1 cellular context compared by ENCODE assay signal in genomic region chr17:64320613-64321553, GRCh38.
TF ChIP-seq lines count a peak whose summit lies in the region.

No MANE protein-coding gene starts in this region.

TF ChIP-seq in K562, 482 proteins besides CTCF, POLR2A, EP300 and RAD21 (continued from another document and continues in another):
- TF ChIP-seq, protein P1, sequence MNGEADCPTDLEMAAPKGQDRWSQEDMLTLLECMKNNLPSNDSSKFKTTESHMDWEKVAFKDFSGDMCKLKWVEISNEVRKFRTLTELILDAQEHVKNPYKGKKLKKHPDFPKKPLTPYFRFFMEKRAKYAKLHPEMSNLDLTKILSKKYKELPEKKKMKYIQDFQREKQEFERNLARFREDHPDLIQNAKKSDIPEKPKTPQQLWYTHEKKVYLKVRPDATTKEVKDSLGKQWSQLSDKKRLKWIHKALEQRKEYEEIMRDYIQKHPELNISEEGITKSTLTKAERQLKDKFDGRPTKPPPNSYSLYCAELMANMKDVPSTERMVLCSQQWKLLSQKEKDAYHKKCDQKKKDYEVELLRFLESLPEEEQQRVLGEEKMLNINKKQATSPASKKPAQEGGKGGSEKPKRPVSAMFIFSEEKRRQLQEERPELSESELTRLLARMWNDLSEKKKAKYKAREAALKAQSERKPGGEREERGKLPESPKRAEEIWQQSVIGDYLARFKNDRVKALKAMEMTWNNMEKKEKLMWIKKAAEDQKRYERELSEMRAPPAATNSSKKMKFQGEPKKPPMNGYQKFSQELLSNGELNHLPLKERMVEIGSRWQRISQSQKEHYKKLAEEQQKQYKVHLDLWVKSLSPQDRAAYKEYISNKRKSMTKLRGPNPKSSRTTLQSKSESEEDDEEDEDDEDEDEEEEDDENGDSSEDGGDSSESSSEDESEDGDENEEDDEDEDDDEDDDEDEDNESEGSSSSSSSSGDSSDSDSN (IDR thresholded peaks at IDR 0.05; ENCODE audit: borderline replicate concordance in 1 of 2, low read depth in 2 of 2, low read length in 2 of 2), result no peak
- no peak for TF ChIP-seq CREBBP (IDR thresholded peaks at IDR 0.05; ENCODE audit: low read depth, low read length)
- TF ChIP-seq ZNF655 (CRISPR knock-in tag; IDR thresholded peaks at IDR 0.05), result no peak
- TF ChIP-seq, protein P2, sequence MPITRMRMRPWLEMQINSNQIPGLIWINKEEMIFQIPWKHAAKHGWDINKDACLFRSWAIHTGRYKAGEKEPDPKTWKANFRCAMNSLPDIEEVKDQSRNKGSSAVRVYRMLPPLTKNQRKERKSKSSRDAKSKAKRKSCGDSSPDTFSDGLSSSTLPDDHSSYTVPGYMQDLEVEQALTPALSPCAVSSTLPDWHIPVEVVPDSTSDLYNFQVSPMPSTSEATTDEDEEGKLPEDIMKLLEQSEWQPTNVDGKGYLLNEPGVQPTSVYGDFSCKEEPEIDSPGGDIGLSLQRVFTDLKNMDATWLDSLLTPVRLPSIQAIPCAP (CRISPR knock-in tag; IDR thresholded peaks at IDR 0.05; ENCODE audit: borderline replicate concordance), result no peak
- TF ChIP-seq SAFB (IDR thresholded peaks at IDR 0.05; ENCODE audit: borderline replicate concordance, low read depth, low read length), result no peak
- no peak for TF ChIP-seq ZNF253 (CRISPR knock-in tag; conservative IDR thresholded peaks at IDR 0.05)
- no peak for TF ChIP-seq ETV6 (IDR thresholded peaks at IDR 0.05; ENCODE audit: borderline replicate concordance in 1 of 2, low read depth in 2 of 2, low read length in 1 of 2)
- TF ChIP-seq ETV6 (CRISPR knock-in tag; IDR thresholded peaks at IDR 0.05; ENCODE audit: borderline replicate concordance), result no peak
- no peak for TF ChIP-seq TCFL5 (CRISPR knock-in tag; conservative IDR thresholded peaks at IDR 0.05)
- no peak for TF ChIP-seq ZNF134 (CRISPR knock-in tag; conservative IDR thresholded peaks at IDR 0.05)
- TF ChIP-seq, protein P3, sequence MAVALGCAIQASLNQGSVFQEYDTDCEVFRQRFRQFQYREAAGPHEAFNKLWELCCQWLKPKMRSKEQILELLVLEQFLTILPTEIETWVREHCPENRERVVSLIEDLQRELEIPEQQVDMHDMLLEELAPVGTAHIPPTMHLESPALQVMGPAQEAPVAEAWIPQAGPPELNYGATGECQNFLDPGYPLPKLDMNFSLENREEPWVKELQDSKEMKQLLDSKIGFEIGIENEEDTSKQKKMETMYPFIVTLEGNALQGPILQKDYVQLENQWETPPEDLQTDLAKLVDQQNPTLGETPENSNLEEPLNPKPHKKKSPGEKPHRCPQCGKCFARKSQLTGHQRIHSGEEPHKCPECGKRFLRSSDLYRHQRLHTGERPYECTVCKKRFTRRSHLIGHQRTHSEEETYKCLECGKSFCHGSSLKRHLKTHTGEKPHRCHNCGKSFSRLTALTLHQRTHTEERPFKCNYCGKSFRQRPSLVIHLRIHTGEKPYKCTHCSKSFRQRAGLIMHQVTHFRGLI (CRISPR knock-in tag; IDR thresholded peaks at IDR 0.05), result no peak
- TF ChIP-seq ZNF445 (CRISPR knock-in tag; IDR thresholded peaks at IDR 0.05; ENCODE audit: low read depth), result no peak
- TF ChIP-seq ZNF561 (CRISPR knock-in tag; conservative IDR thresholded peaks at IDR 0.05), result no peak
- no peak for TF ChIP-seq SLC30A9 (CRISPR knock-in tag; IDR thresholded peaks at IDR 0.05)
- TF ChIP-seq ETV1 (tag; conservative IDR thresholded peaks at IDR 0.05; ENCODE audit: low read depth), result no peak
- no peak for TF ChIP-seq NCOR1 (IDR thresholded peaks at IDR 0.05)
- TF ChIP-seq ZNF174 (CRISPR knock-in tag; IDR thresholded peaks at IDR 0.05), result no peak
- peak; percentile 67; the same call in 1 of the 2 replicates for TF ChIP-seq ARID3A (IDR thresholded peaks at IDR 0.05; ENCODE audit: borderline replicate concordance, low read depth, low read length)
- no peak for TF ChIP-seq ZNF407 (IDR thresholded peaks at IDR 0.05; ENCODE audit: low read depth)
- no peak for TF ChIP-seq ZNF175 (CRISPR knock-in tag; IDR thresholded peaks at IDR 0.05; ENCODE audit: low read depth)
- TF ChIP-seq GABPB2 (CRISPR knock-in tag; conservative IDR thresholded peaks at IDR 0.05), result no peak
- no peak for TF ChIP-seq IFI16 (CRISPR knock-in tag; IDR thresholded peaks at IDR 0.05)
- TF ChIP-seq MNT (conservative IDR thresholded peaks at IDR 0.05), result no peak
- no peak for TF ChIP-seq TFAM (CRISPR knock-in tag; conservative IDR thresholded peaks at IDR 0.05)
- TF ChIP-seq, protein P4, sequence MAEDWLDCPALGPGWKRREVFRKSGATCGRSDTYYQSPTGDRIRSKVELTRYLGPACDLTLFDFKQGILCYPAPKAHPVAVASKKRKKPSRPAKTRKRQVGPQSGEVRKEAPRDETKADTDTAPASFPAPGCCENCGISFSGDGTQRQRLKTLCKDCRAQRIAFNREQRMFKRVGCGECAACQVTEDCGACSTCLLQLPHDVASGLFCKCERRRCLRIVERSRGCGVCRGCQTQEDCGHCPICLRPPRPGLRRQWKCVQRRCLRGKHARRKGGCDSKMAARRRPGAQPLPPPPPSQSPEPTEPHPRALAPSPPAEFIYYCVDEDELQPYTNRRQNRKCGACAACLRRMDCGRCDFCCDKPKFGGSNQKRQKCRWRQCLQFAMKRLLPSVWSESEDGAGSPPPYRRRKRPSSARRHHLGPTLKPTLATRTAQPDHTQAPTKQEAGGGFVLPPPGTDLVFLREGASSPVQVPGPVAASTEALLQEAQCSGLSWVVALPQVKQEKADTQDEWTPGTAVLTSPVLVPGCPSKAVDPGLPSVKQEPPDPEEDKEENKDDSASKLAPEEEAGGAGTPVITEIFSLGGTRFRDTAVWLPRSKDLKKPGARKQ (CRISPR knock-in tag; IDR thresholded peaks at IDR 0.05), result peak; percentile 92
- no peak for TF ChIP-seq SP2 (IDR thresholded peaks at IDR 0.05; ENCODE audit: extremely low read depth, low read depth, low read length, poor library complexity, severe bottlenecking)
- no peak for TF ChIP-seq ZNF277 (CRISPR knock-in tag; IDR thresholded peaks at IDR 0.05; ENCODE audit: borderline replicate concordance)
- no peak for TF ChIP-seq NELFE (IDR thresholded peaks at IDR 0.05; ENCODE audit: insufficient read depth, insufficient read length)
- TF ChIP-seq MAFG (tag; conservative IDR thresholded peaks at IDR 0.05), result no peak
- TF ChIP-seq TOE1 (IDR thresholded peaks at IDR 0.05; ENCODE audit: borderline replicate concordance), result no peak
- TF ChIP-seq TOE1 (CRISPR knock-in tag; IDR thresholded peaks at IDR 0.05; ENCODE audit: borderline replicate concordance, low read depth), result no peak
- no peak for TF ChIP-seq CCNT2 (IDR thresholded peaks at IDR 0.05; ENCODE audit: borderline replicate concordance, extremely low read depth, insufficient read length, low read depth, low read length)
- peak in 1 of 2 experiments; percentile 22; a peak in 1 of 4 replicates for TF ChIP-seq RCOR1 (IDR thresholded peaks at IDR 0.05; ENCODE audit: borderline replicate concordance in 1 of 2, low read depth in 2 of 2, low read length in 2 of 2)
- no peak for TF ChIP-seq HEY1 (CRISPR knock-in tag; IDR thresholded peaks at IDR 0.05; ENCODE audit: borderline replicate concordance)
- TF ChIP-seq ZKSCAN3 (CRISPR knock-in tag; IDR thresholded peaks at IDR 0.05), result no peak
- TF ChIP-seq HMG20A (CRISPR knock-in tag; conservative IDR thresholded peaks at IDR 0.05), result no peak
- TF ChIP-seq HMBOX1 (IDR thresholded peaks at IDR 0.05), result no peak
- TF ChIP-seq ZNF77 (CRISPR knock-in tag; IDR thresholded peaks at IDR 0.05), result no peak
